ENCODE assay signal across 17 cellular contexts in the genomic region with DNA sequence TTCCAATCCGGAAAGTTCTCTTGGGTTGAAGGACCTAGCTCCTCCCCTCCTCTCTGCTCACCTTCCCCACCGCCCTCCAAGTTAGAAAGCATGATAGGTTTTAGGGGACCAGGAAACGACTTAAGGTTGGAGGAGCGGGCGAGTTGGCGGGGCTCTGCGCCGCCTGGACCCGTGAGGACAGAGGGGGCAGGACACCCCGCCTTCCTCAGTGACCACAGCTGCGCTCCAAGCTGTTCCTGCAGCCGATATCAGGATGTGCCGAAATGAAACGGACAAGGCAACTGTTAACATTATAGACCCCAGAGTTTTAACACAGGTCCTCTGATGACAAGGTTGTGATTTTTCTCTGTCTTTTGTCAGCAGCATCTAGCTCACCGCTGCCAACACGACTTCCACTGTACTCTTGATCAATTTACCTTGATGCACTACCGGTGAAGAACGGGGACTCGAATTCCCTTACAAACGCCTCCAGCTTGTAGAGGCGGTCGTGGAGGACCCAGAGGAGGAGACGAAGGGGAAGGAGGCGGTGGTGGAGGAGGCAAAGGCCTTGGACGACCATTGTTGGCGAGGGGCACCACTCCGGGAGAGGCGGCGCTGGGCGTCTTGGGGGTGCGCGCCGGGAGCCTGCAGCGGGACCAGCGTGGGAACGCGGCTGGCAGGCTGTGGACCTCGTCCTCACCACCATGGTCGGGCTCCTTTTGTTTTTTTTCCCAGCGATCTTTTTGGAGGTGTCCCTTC. TPM values are rescaled to one million over a fixed set of nuclear protein-coding genes. Genes with fewer than 3 reads are reported as not detected.
DNase-seq lines count a peak whose midpoint lies in the region; ATAC-seq, FAIRE-seq and TF ChIP-seq lines count a peak whose summit lies in the region.
"Had no signal": no experiment of that assay in that cellular context is flagged by ENCODE, and none has a peak within 500 bp of the region (broad histone marks: within the 10 kb centered on the region; RNA-seq: fewer than 3 reads in every experiment).

A gene (plus strand): TSS at position 228 of the 738 bp plus-strand sequence. CDS start 456 bp downstream, at position 684.

- ATAC-seq in pancreas, result peak in 3 of 4 donors; percentile 36 to 49 (median 45)
- ATAC-seq in HG02885 (IDR thresholded peaks at IDR 0.05; ENCODE audit: poor library complexity, unreplicated experiment), result no peak
- no peak for ATAC-seq in natural killer cell treated with Interleukin-12 subunit alpha and Interleukin-12 subunit beta and Interleukin-15 and Interleukin-18, amount 100 ng/mL, for 72 hours

- H3K4me1 ChIP-seq in pancreas, result no peaks in the 10 kb centered on the region
- no peaks in the 10 kb centered on the region for H3K4me1 ChIP-seq in A673 (ENCODE audit: insufficient read depth, low read length, poor library complexity, severe bottlenecking)
- H3K4me1 ChIP-seq: Caco-2, colonic mucosa, sigmoid colon, testis had no signal

- POLR2A ChIA-PET in activated CD4-positive, alpha-beta memory T cell treated with anti-CD3 and anti-CD28 coated beads for 36 hours (lab: Charles Lee), result no interaction called here
- POLR2A ChIA-PET in A673 (lab: Charles Lee; ENCODE audit: low non-redundant PET), result no interaction called here

- peaks cover 10% of the 10 kb centered on the region for H3K4me1 Mint-ChIP-seq in activated CD4-positive, alpha-beta memory T cell treated with anti-CD3 and anti-CD28 coated beads for 36 hours (ENCODE audit: low read depth)
- no peaks in the 10 kb centered on the region for H3K4me1 Mint-ChIP-seq in natural killer cell treated with Interleukin-12 subunit alpha and Interleukin-12 subunit beta and Interleukin-15 and Interleukin-18, amount 100 ng/mL, for 72 hours (ENCODE audit: low read depth in 2 of 2)
- H3K4me1 Mint-ChIP-seq: memory B cell had no signal

- no TSS peak for BruUV-seq in A673 (replicated peaks; lab: Mats Ljungman, UMichigan)

- peak within 1 kb of the TSS; percentile 52 for H3K4me3 ChIP-seq in H7 (ENCODE audit: insufficient read depth, low read depth, low read length)
- H3K4me3 ChIP-seq in pancreas, result peak within 1 kb of the TSS in 2 of 4 donors; percentile 19 to 36
- H3K4me3 ChIP-seq in A673 (ENCODE audit: low read depth, low read length, poor library complexity, severe bottlenecking), result no peak within 1 kb of the TSS
- H3K4me3 ChIP-seq: colonic mucosa, sigmoid colon, testis had no signal

- H3K9me3 ChIP-seq in pancreas (no peaks in the 10 kb centered on the region), A673 (ENCODE audit: low read depth, low read length, poor library complexity, severe bottlenecking) (no peaks in the 10 kb centered on the region)
- H3K9me3 ChIP-seq: Caco-2, colonic mucosa, sigmoid colon, testis had no signal

- FAIRE-seq in pancreas (lab: Jason Lieb, UNC), result no peak
- FAIRE-seq: RCC 7860 had no signal

- no peak within 1 kb of the TSS for H3K27ac Mint-ChIP-seq in activated CD4-positive, alpha-beta memory T cell treated with anti-CD3 and anti-CD28 coated beads for 36 hours
- no peak within 1 kb of the TSS for H3K27ac Mint-ChIP-seq in natural killer cell treated with Interleukin-12 subunit alpha and Interleukin-12 subunit beta and Interleukin-15 and Interleukin-18, amount 100 ng/mL, for 72 hours
- H3K27ac Mint-ChIP-seq: activated CD4-positive, alpha-beta memory T cell treated with anti-CD3 and anti-CD28 coated beads, Interleukin-2, amount 10 ng/mL, durations not matched to agents 7 days and 5 days; memory B cell had no signal

- no peaks in the 10 kb centered on the region for H3K36me3 ChIP-seq in H7 (replicated peaks; ENCODE audit: control insufficient read depth, insufficient read depth, low read length)
- no peaks in the 10 kb centered on the region for H3K36me3 ChIP-seq in pancreas
- H3K36me3 ChIP-seq in A673 (ENCODE audit: insufficient read depth, low read length, poor library complexity, severe bottlenecking), result no peaks in the 10 kb centered on the region
- H3K36me3 ChIP-seq: colonic mucosa, sigmoid colon had no signal

- peaks cover 52% of the 10 kb centered on the region for H3K27me3 Mint-ChIP-seq in activated CD4-positive, alpha-beta memory T cell treated with anti-CD3 and anti-CD28 coated beads for 36 hours
- peaks cover 27 to 40% of the 10 kb centered on the region in 2 donors for H3K27me3 Mint-ChIP-seq in natural killer cell treated with Interleukin-12 subunit alpha and Interleukin-12 subunit beta and Interleukin-15 and Interleukin-18, amount 100 ng/mL, for 72 hours

- H3K27me3 ChIP-seq in H7 (ENCODE audit: control insufficient read depth, insufficient read depth, low read length), result peaks cover 24% of the 10 kb centered on the region
- H3K27me3 ChIP-seq in pancreas, result peaks cover 0 to 32% (median 8%) of the 10 kb centered on the region in 4 donors
- H3K27me3 ChIP-seq in A673 (replicated peaks; ENCODE audit: insufficient read depth, low read depth, low read length, poor library complexity), result peaks cover 85% of the 10 kb centered on the region
- H3K27me3 ChIP-seq: testis had no signal

- DNase-seq in H7 (peak; percentile 47), head of caudate nucleus (peak in 28 of 42 donors; percentile 3 to 45 (median 16)), pancreas (peak in 2 of 6 donors; percentile 29 to 43), A673 (ENCODE audit: low spot score) (no peak)
- DNase-seq in activated CD4-positive, alpha-beta memory T cell treated with anti-CD3 and anti-CD28 coated beads for 36 hours, result no peak
- no peak for DNase-seq in natural killer cell treated with Interleukin-12 subunit alpha and Interleukin-12 subunit beta and Interleukin-15 and Interleukin-18, amount 100 ng/mL, for 72 hours (ENCODE audit: low spot score)
- DNase-seq: activated gamma-delta T cell treated with Interleukin-2 at 50 U/mL for 16 hours, sigmoid colon had no signal

- H3K27ac ChIP-seq in angular gyrus (ENCODE audit: low read depth, low read length) (peak within 1 kb of the TSS; percentile 8), pancreas (no peak within 1 kb of the TSS), A673 (ENCODE audit: low read depth, low read length, poor library complexity, severe bottlenecking) (no peak within 1 kb of the TSS)
- H3K27ac ChIP-seq: colonic mucosa, sigmoid colon, testis had no signal

- no peak within 1 kb of the TSS for H3K4me3 Mint-ChIP-seq in activated CD4-positive, alpha-beta memory T cell treated with anti-CD3 and anti-CD28 coated beads for 36 hours
- no peak within 1 kb of the TSS for H3K4me3 Mint-ChIP-seq in natural killer cell treated with Interleukin-12 subunit alpha and Interleukin-12 subunit beta and Interleukin-15 and Interleukin-18, amount 100 ng/mL, for 72 hours
- H3K4me3 Mint-ChIP-seq: activated CD4-positive, alpha-beta memory T cell treated with anti-CD3 and anti-CD28 coated beads, Interleukin-2, amount 10 ng/mL, durations not matched to agents 7 days and 5 days; memory B cell had no signal

- TF ChIP-seq CTCF in pancreas (IDR thresholded peaks at IDR 0.05) (no peak), A673 (conservative IDR thresholded peaks at IDR 0.05; ENCODE audit: low read depth, low read length) (no peak)

- no peaks in the 10 kb centered on the region for H3K9me3 Mint-ChIP-seq in activated CD4-positive, alpha-beta memory T cell treated with anti-CD3 and anti-CD28 coated beads for 36 hours
- peaks cover 3% of the 10 kb centered on the region for H3K9me3 Mint-ChIP-seq in natural killer cell treated with Interleukin-12 subunit alpha and Interleukin-12 subunit beta and Interleukin-15 and Interleukin-18, amount 100 ng/mL, for 72 hours
- H3K9me3 Mint-ChIP-seq: activated CD4-positive, alpha-beta memory T cell treated with anti-CD3 and anti-CD28 coated beads, Interleukin-2, amount 10 ng/mL, durations not matched to agents 7 days and 5 days had no signal

- WGBS in pancreas, 2 donors, result 3 to 4% methylated on average over 33 to 40 of the region's 40 CpGs

- no peaks in the 10 kb centered on the region for H3K36me3 Mint-ChIP-seq in activated CD4-positive, alpha-beta memory T cell treated with anti-CD3 and anti-CD28 coated beads for 36 hours
- no peaks in the 10 kb centered on the region for H3K36me3 Mint-ChIP-seq in natural killer cell treated with Interleukin-12 subunit alpha and Interleukin-12 subunit beta and Interleukin-15 and Interleukin-18, amount 100 ng/mL, for 72 hours
- H3K36me3 Mint-ChIP-seq: memory B cell had no signal

- CTCF ChIA-PET in activated CD4-positive, alpha-beta memory T cell treated with anti-CD3 and anti-CD28 coated beads for 36 hours (lab: Charles Lee), result no interaction called here
- CTCF ChIA-PET in A673 (lab: Charles Lee), result interaction anchor here (1.0 kb wide), 1 partner anchor 12 kb away, joined by 3 read pairs; no protein-coding TSS in a partner anchor

- intact Hi-C loops in head of caudate nucleus (cut with DNase I) (no loop called here), pancreas (cut with DNase I) (no loop called here), A673 (cut with micrococcal nuclease; ENCODE audit: unreplicated experiment) (no loop called here)
- intact Hi-C loops in activated CD4-positive, alpha-beta memory T cell treated with anti-CD3 and anti-CD28 coated beads for 36 hours (cut with micrococcal nuclease), result no loop called here

RNA-seq across cellular contexts. Expression of the gene that starts here (rescaled TPM):
- 0.14 and 0.48 TPM in 2 replicates for total RNA-seq in H7 (2014; rRNA removed; shearing (Covaris generic))
- under 1 TPM in 5 of 6 donors, not detected in 1; 0.04 to 0.17 (median 0.06) TPM for total RNA-seq in pancreas
- polyA plus RNA-seq in pancreas, result under 1 TPM in 1 of 2 donors, not detected in 1; 0.05 TPM
- not detected for total RNA-seq in activated CD4-positive, alpha-beta memory T cell treated with anti-CD3 and anti-CD28 coated beads for 36 hours
- not detected for total RNA-seq in natural killer cell treated with Interleukin-12 subunit alpha and Interleukin-12 subunit beta and Interleukin-15 and Interleukin-18, amount 100 ng/mL, for 72 hours
- 0.11 and 0.15 TPM in 2 replicates for total RNA-seq in A673 (2021)
- total RNA-seq: activated CD4-positive, alpha-beta memory T cell treated with anti-CD3 and anti-CD28 coated beads, Interleukin-2, amount 10 ng/mL, durations not matched to agents 7 days and 5 days; Caco-2; T-helper 2 cell treated with Interferon-gamma antibody and Interleukin-4, amounts not matched to agents 100 ng/mL and 5 ng/mL, for 36 hours had no signal

Comparison
In these comparisons a context has a peak if more than half of its experiments do, and no peak if none do; other contexts are left out.
1. Peak in DNase-seq and H3K4me3 ChIP-seq in H7; RNA of the gene not detected or under 1 TPM.
2. Peak in ATAC-seq in pancreas; RNA of the gene not detected or under 1 TPM.
3. DNase-seq: peak in head of caudate nucleus (28 of 42); none in activated CD4-positive, alpha-beta memory T cell treated with anti-CD3 and anti-CD28 coated beads for 36 hours (single experiment), natural killer cell treated with Interleukin-12 subunit alpha and Interleukin-12 subunit beta and Interleukin-15 and Interleukin-18, amount 100 ng/mL, for 72 hours (single experiment) and A673 (single experiment).